In genomic region chr16:66611911-66612310, GRCh38 we compare ENCODE assay signal across 13 cellular contexts. TPM values are rescaled to one million over a fixed set of nuclear protein-coding genes. Genes with fewer than 3 reads are reported as not detected.
"Had no signal": no experiment of that assay in that cellular context is flagged by ENCODE, and none has a peak within 500 bp of the region (broad histone marks: within the 10 kb centered on the region; RNA-seq: fewer than 3 reads in every experiment).

No MANE protein-coding gene starts in this region.

RNA-seq across cellular contexts. Expression of gene CMTM2, which starts 32.6 kb away (rescaled TPM):
- total RNA-seq: endothelial cell of umbilical vein, fibroblast of lung, fibroblast of villous mesenchyme, foreskin keratinocyte, frontal cortex, gastroesophageal sphincter, hepatocyte, left colon, left lobe of liver, left ventricle myocardium inferior, mammary epithelial cell, mucosa of gallbladder had no signal
- polyA plus RNA-seq: endothelial cell of umbilical vein, fibroblast of lung, foreskin keratinocyte, heart left ventricle had no signal
